15 cellular contexts compared by ENCODE assay signal in genomic region chr19:49872245-49873148, GRCh38. TPM values are rescaled to one million over a fixed set of nuclear protein-coding genes. Genes with fewer than 3 reads are reported as not detected.
A peak's percentile ranks its signal among the peaks of the same experiment; 100 is the strongest.
DNase-seq lines count a peak whose midpoint lies in the region; ATAC-seq and TF ChIP-seq lines count a peak whose summit lies in the region.
"Had no signal": no experiment of that assay in that cellular context is flagged by ENCODE, and none has a peak within 500 bp of the region (broad histone marks: within the 10 kb centered on the region; RNA-seq: fewer than 3 reads in every experiment).

No MANE protein-coding gene starts in this region.

- CTCF ChIA-PET in activated CD4-positive, alpha-beta T cell treated with anti-CD3 and anti-CD28 coated beads, Interleukin-2, amount 10 ng/mL, durations not matched to agents 7 days and 5 days (lab: Charles Lee) = interaction anchor here (0.5 kb wide), 1 partner anchor 318 kb away, joined by 5 read pairs; no protein-coding TSS in a partner anchor
- CTCF ChIA-PET in activated CD4-positive, alpha-beta T cell treated with anti-CD3 and anti-CD28 coated beads for 36 hours (lab: Charles Lee) = no interaction called here

- peaks cover 4% of the 10 kb centered on the region for H3K36me3 Mint-ChIP-seq in activated CD4-positive, alpha-beta T cell treated with anti-CD3 and anti-CD28 coated beads, Interleukin-2, amount 10 ng/mL, durations not matched to agents 7 days and 5 days (ENCODE audit: low read depth)
- peaks cover 1% of the 10 kb centered on the region for H3K36me3 Mint-ChIP-seq in activated CD4-positive, alpha-beta T cell treated with anti-CD3 and anti-CD28 coated beads for 36 hours (ENCODE audit: low read depth)
- H3K36me3 Mint-ChIP-seq: immature natural killer cell had no signal

- POLR2A ChIA-PET in activated CD4-positive, alpha-beta T cell treated with anti-CD3 and anti-CD28 coated beads, Interleukin-2, amount 10 ng/mL, durations not matched to agents 7 days and 5 days (lab: Charles Lee) = no interaction called here
- POLR2A ChIA-PET in activated CD4-positive, alpha-beta T cell treated with anti-CD3 and anti-CD28 coated beads for 36 hours (lab: Charles Lee) = no interaction called here

- no peak overlapping the region for H3K27ac ChIP-seq in ovary
- H3K27ac ChIP-seq: KMS-11, Peyer's patch had no signal

- H3K9me3 Mint-ChIP-seq in activated CD4-positive, alpha-beta T cell treated with anti-CD3 and anti-CD28 coated beads, Interleukin-2, amount 10 ng/mL, durations not matched to agents 7 days and 5 days = no peaks in the 10 kb centered on the region
- no peaks in the 10 kb centered on the region for H3K9me3 Mint-ChIP-seq in activated CD4-positive, alpha-beta T cell treated with anti-CD3 and anti-CD28 coated beads for 36 hours (ENCODE audit: low read depth)
- H3K9me3 Mint-ChIP-seq: immature natural killer cell had no signal

- no peak for TF ChIP-seq EP300 in ovary (IDR thresholded peaks at IDR 0.05)

- peaks cover 16% of the 10 kb centered on the region for H3K36me3 ChIP-seq in adipocyte (ENCODE audit: control insufficient read depth, insufficient read depth, low read length, severe bottlenecking)
- no peaks in the 10 kb centered on the region for H3K36me3 ChIP-seq in ovary

- intact Hi-C loops in activated CD4-positive, alpha-beta T cell treated with anti-CD3 and anti-CD28 coated beads for 36 hours (cut with DNase I, micrococcal nuclease) = no loop called here
- intact Hi-C loops in ovary (cut with DNase I) = no loop called here

- no peak for ATAC-seq in activated CD4-positive, alpha-beta T cell treated with anti-CD3 and anti-CD28 coated beads for 36 hours
- no peak for ATAC-seq in GM19463 (IDR thresholded peaks at IDR 0.05; ENCODE audit: unreplicated experiment)
- ATAC-seq: gastrocnemius medialis had no signal

- no peak for TF ChIP-seq CTCF in ovary (IDR thresholded peaks at IDR 0.05)

- H3K27me3 ChIP-seq in adipocyte (replicated peaks; ENCODE audit: control insufficient read depth, insufficient read depth, low read length) = no peaks in the 10 kb centered on the region
- no peaks in the 10 kb centered on the region for H3K27me3 ChIP-seq in ovary
- H3K27me3 ChIP-seq: gastrocnemius medialis, Peyer's patch, tibial nerve had no signal

- peak overlapping the region; percentile 16 for H3K9ac ChIP-seq in adipocyte (ENCODE audit: low read length)
- H3K9ac ChIP-seq: KMS-11 had no signal

- no peak for DNase-seq in activated CD4-positive, alpha-beta T cell treated with anti-CD3 and anti-CD28 coated beads, Interleukin-2, amount 10 ng/mL, durations not matched to agents 7 days and 5 days
- DNase-seq in activated CD4-positive, alpha-beta T cell treated with anti-CD3 and anti-CD28 coated beads for 36 hours = no peak
- DNase-seq in adipocyte (ENCODE audit: low read depth) (no peak), ovary (peak in 4 of 5 donors; percentile 39 to 50 (median 46)), NCI-H748 treated with DMSO at 0.1 percent for 48 hours (lab: John Stamatoyannopoulos, UW) (no peak)
- DNase-seq: activated CD4-positive, alpha-beta T cell treated with anti-CD3 and anti-CD28 coated beads, Interleukin-2, amount 50 U/mL, for 48 hours; activated naive CD4-positive, alpha-beta T cell treated with Interleukin-2 at 50 U/mL for 16 hours; gastrocnemius medialis; immature natural killer cell; NCI-H1436 treated with DMSO at 0.1 percent for 48 hours; NCI-H446; Peyer's patch had no signal

- H3K4me3 Mint-ChIP-seq in activated CD4-positive, alpha-beta T cell treated with anti-CD3 and anti-CD28 coated beads, Interleukin-2, amount 10 ng/mL, durations not matched to agents 7 days and 5 days = no peak overlapping the region
- no peak overlapping the region for H3K4me3 Mint-ChIP-seq in activated CD4-positive, alpha-beta T cell treated with anti-CD3 and anti-CD28 coated beads for 36 hours

- WGBS in ovary, 3 donors = 66 to 72% (median 67%) methylated on average over 29 of the region's 29 CpGs

- no peak for TF ChIP-seq POLR2A in ovary (IDR thresholded peaks at IDR 0.05)

- H3K4me1 ChIP-seq in adipocyte (ENCODE audit: control insufficient read depth, insufficient read depth, low read length) = peaks cover 39% of the 10 kb centered on the region
- peaks cover 14% of the 10 kb centered on the region for H3K4me1 ChIP-seq in ovary (ENCODE audit: insufficient read depth)

- H3K9me3 ChIP-seq in adipocyte (ENCODE audit: control insufficient read depth, low read length) (no peaks in the 10 kb centered on the region), ovary (no peaks in the 10 kb centered on the region)
- H3K9me3 ChIP-seq: gastrocnemius medialis, Peyer's patch, tibial nerve had no signal

- H3K27ac Mint-ChIP-seq in activated CD4-positive, alpha-beta T cell treated with anti-CD3 and anti-CD28 coated beads, Interleukin-2, amount 10 ng/mL, durations not matched to agents 7 days and 5 days = peak overlapping the region; percentile 68
- no peak overlapping the region for H3K27ac Mint-ChIP-seq in activated CD4-positive, alpha-beta T cell treated with anti-CD3 and anti-CD28 coated beads for 36 hours

- peaks cover 30% of the 10 kb centered on the region for H3K4me1 Mint-ChIP-seq in activated CD4-positive, alpha-beta T cell treated with anti-CD3 and anti-CD28 coated beads, Interleukin-2, amount 10 ng/mL, durations not matched to agents 7 days and 5 days
- H3K4me1 Mint-ChIP-seq in activated CD4-positive, alpha-beta T cell treated with anti-CD3 and anti-CD28 coated beads for 36 hours = peaks cover 24% of the 10 kb centered on the region

- H3K27me3 Mint-ChIP-seq in activated CD4-positive, alpha-beta T cell treated with anti-CD3 and anti-CD28 coated beads, Interleukin-2, amount 10 ng/mL, durations not matched to agents 7 days and 5 days = no peaks in the 10 kb centered on the region
- no peaks in the 10 kb centered on the region for H3K27me3 Mint-ChIP-seq in activated CD4-positive, alpha-beta T cell treated with anti-CD3 and anti-CD28 coated beads for 36 hours

- H3K4me3 ChIP-seq in adipocyte (ENCODE audit: low read length) (no peak overlapping the region), ovary (no peak overlapping the region)
- H3K4me3 ChIP-seq: gastrocnemius medialis, Peyer's patch, tibial nerve had no signal

RNA-seq across cellular contexts. Expression of gene AKT1S1, which starts 4.7 kb away (rescaled TPM):
- 10 to 100 TPM; 17.5 to 18.9 TPM for total RNA-seq in activated CD4-positive, alpha-beta T cell treated with anti-CD3 and anti-CD28 coated beads, Interleukin-2, amount 10 ng/mL, durations not matched to agents 7 days and 5 days
- total RNA-seq in activated CD4-positive, alpha-beta T cell treated with anti-CD3 and anti-CD28 coated beads for 36 hours = 10 to 100 TPM; 16.1 to 20.3 TPM
- 10 to 100 TPM; 10.6 to 45.3 (median 30.0) TPM for total RNA-seq in ovary
- 10 to 100 TPM; 24.3 to 34.8 TPM for polyA plus RNA-seq in ovary

RNA-seq across cellular contexts. Expression of gene TBC1D17, which starts 5.0 kb away (rescaled TPM):
- total RNA-seq in activated CD4-positive, alpha-beta T cell treated with anti-CD3 and anti-CD28 coated beads, Interleukin-2, amount 10 ng/mL, durations not matched to agents 7 days and 5 days = 10 to 100 TPM; 33.2 to 33.8 TPM
- 10 to 100 TPM; 29.1 to 29.6 TPM for total RNA-seq in activated CD4-positive, alpha-beta T cell treated with anti-CD3 and anti-CD28 coated beads for 36 hours
- 10 to 100 TPM; 23.1 to 77.5 (median 49.8) TPM for total RNA-seq in ovary
- 10 to 100 TPM; 41.3 to 66.9 TPM for polyA plus RNA-seq in ovary

RNA-seq across cellular contexts. Expression of gene PNKP, which starts 5.1 kb away (rescaled TPM):
- 100 to 1,000 TPM; 105 to 131 TPM for total RNA-seq in activated CD4-positive, alpha-beta T cell treated with anti-CD3 and anti-CD28 coated beads, Interleukin-2, amount 10 ng/mL, durations not matched to agents 7 days and 5 days
- 10 to 100 TPM; 59.5 to 65.7 TPM for total RNA-seq in activated CD4-positive, alpha-beta T cell treated with anti-CD3 and anti-CD28 coated beads for 36 hours
- 100 to 1,000 TPM in 1 of 7 donors, 10 to 100 TPM in 6; 47.2 to 111 (median 74.2) TPM for total RNA-seq in ovary
- 10 to 100 TPM in 1 of 2 donors, 1 to 10 TPM in 1; 6.8 to 39.0 TPM for polyA plus RNA-seq in ovary

RNA-seq across cellular contexts. Expression of gene PTOV1, which starts 21.5 kb away (rescaled TPM):
- 10 to 100 TPM; 60.7 to 76.8 TPM for total RNA-seq in activated CD4-positive, alpha-beta T cell treated with anti-CD3 and anti-CD28 coated beads, Interleukin-2, amount 10 ng/mL, durations not matched to agents 7 days and 5 days
- 100 to 1,000 TPM in 1 of 2 experiments, 10 to 100 TPM in 1; 76.9 to 104 TPM for total RNA-seq in activated CD4-positive, alpha-beta T cell treated with anti-CD3 and anti-CD28 coated beads for 36 hours
- 100 to 1,000 TPM; 108 to 256 (median 206) TPM for total RNA-seq in ovary
- 100 to 1,000 TPM in 1 of 2 donors, 10 to 100 TPM in 1; 22.2 to 186 TPM for polyA plus RNA-seq in ovary

RNA-seq across cellular contexts. Expression of gene IL4I1, which starts 24.2 kb away (rescaled TPM):
- total RNA-seq in activated CD4-positive, alpha-beta T cell treated with anti-CD3 and anti-CD28 coated beads, Interleukin-2, amount 10 ng/mL, durations not matched to agents 7 days and 5 days = 1 to 10 TPM; 3.7 to 4.2 TPM
- total RNA-seq in activated CD4-positive, alpha-beta T cell treated with anti-CD3 and anti-CD28 coated beads for 36 hours = 10 to 100 TPM; 21.2 to 22.2 TPM
- 1 to 10 TPM in 4 of 7 donors, under 1 TPM in 2, not detected in 1; 0.24 to 4.3 (median 1.3) TPM for total RNA-seq in ovary
- polyA plus RNA-seq in ovary = under 1 TPM; 0.35 to 0.43 TPM
- total RNA-seq: Peyer's patch had no signal

Comparison
In these comparisons a context has a peak if more than half of its experiments do, and no peak if none do; other contexts are left out.
1. DNase-seq: peak in ovary (4 of 5); none in activated CD4-positive, alpha-beta T cell treated with anti-CD3 and anti-CD28 coated beads, Interleukin-2, amount 10 ng/mL, durations not matched to agents 7 days and 5 days (single experiment), activated CD4-positive, alpha-beta T cell treated with anti-CD3 and anti-CD28 coated beads for 36 hours (single experiment), adipocyte (single experiment) and NCI-H748 treated with DMSO at 0.1 percent for 48 hours (single experiment).